Comparison of ENCODE assay signal across 1 cellular context in genomic region chr2:42332575-42332974, GRCh38.
TF ChIP-seq lines count a peak whose summit lies in the region.

No MANE protein-coding gene starts in this region.

TF ChIP-seq in HepG2, 621 proteins besides CTCF, POLR2A, EP300 and RAD21 (continued from another document):
- TF ChIP-seq KIAA2018 (CRISPR knock-in tag; IDR thresholded peaks at IDR 0.05; ENCODE audit: borderline replicate concordance) = no peak
- TF ChIP-seq ZNF773 (CRISPR knock-in tag; IDR thresholded peaks at IDR 0.05; ENCODE audit: borderline replicate concordance) = no peak
- no peak for TF ChIP-seq ZNF572 (CRISPR knock-in tag; IDR thresholded peaks at IDR 0.05)
- TF ChIP-seq ZNF44 (CRISPR knock-in tag; IDR thresholded peaks at IDR 0.05) = no peak
- no peak for TF ChIP-seq KLF15 (CRISPR knock-in tag; IDR thresholded peaks at IDR 0.05; ENCODE audit: borderline replicate concordance)
- no peak for TF ChIP-seq SMC3 (IDR thresholded peaks at IDR 0.05; ENCODE audit: low read length)
- TF ChIP-seq HOXA9 (CRISPR knock-in tag; IDR thresholded peaks at IDR 0.05; ENCODE audit: borderline replicate concordance) = no peak
- no peak for TF ChIP-seq ZEB1 (IDR thresholded peaks at IDR 0.05; ENCODE audit: insufficient replicate concordance, low read depth)
- peak; percentile 78 for TF ChIP-seq AGO2 (optimal IDR thresholded peaks at IDR 0.05; ENCODE audit: low read depth, low read length)
- peak; percentile 26 for TF ChIP-seq MBD4 (IDR thresholded peaks at IDR 0.05; ENCODE audit: borderline replicate concordance, low read length)
- TF ChIP-seq IRF1 (CRISPR knock-in tag; IDR thresholded peaks at IDR 0.05; ENCODE audit: low read depth) = no peak
- no peak for TF ChIP-seq NR2C2 (CRISPR knock-in tag; IDR thresholded peaks at IDR 0.05; ENCODE audit: borderline replicate concordance)
- TF ChIP-seq MAFK (conservative IDR thresholded peaks at IDR 0.05 in 1 of 2, IDR thresholded peaks at IDR 0.05 in 1 of 2; ENCODE audit: low read length in 2 of 2) = peak in 1 of 2 experiments; percentile 58; a peak in 2 of 4 replicates
